ENCODE assay signal across 9 cellular contexts in genomic region chr3:30199096-30199734, GRCh38.
DNase-seq lines count a peak whose midpoint lies in the region; ATAC-seq, FAIRE-seq and TF ChIP-seq lines count a peak whose summit lies in the region.
"Had no signal": no experiment of that assay in that cellular context is flagged by ENCODE, and none has a peak within 500 bp of the region (broad histone marks: within the 10 kb centered on the region; RNA-seq: fewer than 3 reads in every experiment).

No MANE protein-coding gene starts in this region.

- no peaks in the 10 kb centered on the region for H3K27me3 ChIP-seq in OCI-LY1 (ENCODE audit: insufficient read depth, low read length)

- H2AFZ ChIP-seq in OCI-LY1 (ENCODE audit: low read length): no peak overlapping the region

- no peak overlapping the region for H3K4me3 ChIP-seq in OCI-LY1 (ENCODE audit: low read depth, low read length, poor library complexity, severe bottlenecking)

- no peaks in the 10 kb centered on the region for H3K9me3 ChIP-seq in OCI-LY1 (ENCODE audit: low read length)

- H4K20me1 ChIP-seq in OCI-LY1 (ENCODE audit: insufficient read depth, low read length): no peaks in the 10 kb centered on the region

- no peak overlapping the region for H3K27ac Mint-ChIP-seq in naive B cell
- H3K27ac Mint-ChIP-seq: dendritic cell treated with granulocyte-macrophage colony-stimulating factor and Interleukin-4, amounts not matched to agents 40 ng/mL and 50 ng/mL, for 4 days had no signal

- H3K4me1 ChIP-seq in OCI-LY1 (ENCODE audit: insufficient read depth, low read length, severe bottlenecking): peaks cover 7% of the 10 kb centered on the region

- H3K4me1 Mint-ChIP-seq in naive B cell: peaks cover 4 to 13% (median 12%) of the 10 kb centered on the region in 3 donors

- no peaks in the 10 kb centered on the region for H3K79me2 ChIP-seq in OCI-LY1 (ENCODE audit: insufficient read depth, low read length)

- no peaks in the 10 kb centered on the region for H3K9me2 ChIP-seq in OCI-LY1 (ENCODE audit: low read depth, low read length)

- H3K4me2 ChIP-seq in OCI-LY1 (ENCODE audit: low read length): no peak overlapping the region

- DNase-seq in G401 (ENCODE audit: low spot score) (peak; percentile 25), erythroblast (lab: John Stamatoyannopoulos, UW) (peak; percentile 45 to 74), naive B cell (peak; percentile 41), GM12891 (ENCODE audit: insufficient read length, low spot score) (no peak)
- peak; percentile 86 for DNase-seq in activated CD8-positive, alpha-beta memory T cell treated with anti-CD3 and anti-CD28 coated beads, Interleukin-2, amount 50 U/mL, for 48 hours
- peak; percentile 28 to 29 for DNase-seq in stimulated activated CD8-positive, alpha-beta memory T cell treated with anti-CD3 and anti-CD28 coated beads, Interleukin-7, amount 100 ng/mL, for 4 hours (ENCODE audit: low read depth in 2 of 2)

- TF ChIP-seq CTCF in OCI-LY1 (IDR thresholded peaks at IDR 0.05; ENCODE audit: low read length): peak; percentile 84

- H3K36me3 Mint-ChIP-seq in naive B cell: no peaks in the 10 kb centered on the region

- H3K4me3 Mint-ChIP-seq in naive B cell: no peak overlapping the region
- H3K4me3 Mint-ChIP-seq: dendritic cell treated with granulocyte-macrophage colony-stimulating factor and Interleukin-4, amounts not matched to agents 40 ng/mL and 50 ng/mL, for 4 days had no signal

- H3K9me3 Mint-ChIP-seq in naive B cell: no peaks in the 10 kb centered on the region
- H3K9me3 Mint-ChIP-seq: dendritic cell treated with granulocyte-macrophage colony-stimulating factor and Interleukin-4, amounts not matched to agents 40 ng/mL and 50 ng/mL, for 4 days had no signal

- H3F3A ChIP-seq in OCI-LY1 (ENCODE audit: insufficient read depth, low read length): no peaks in the 10 kb centered on the region

- FAIRE-seq in GM12891 (lab: Jason Lieb, UNC): no peak

- H3K27ac ChIP-seq in OCI-LY1 (ENCODE audit: low read depth, low read length, poor library complexity, severe bottlenecking): no peak overlapping the region

- in situ Hi-C loops in G401 (cut with HindIII; ENCODE audit: low sequenced_read_pairs): no loop called here

- no peaks in the 10 kb centered on the region for H3K36me3 ChIP-seq in OCI-LY1 (ENCODE audit: insufficient read depth, low read length)

- ATAC-seq in HG03045 (IDR thresholded peaks at IDR 0.05; ENCODE audit: unreplicated experiment) (peak; percentile 55), naive B cell (ENCODE audit: low read depth in 2 of 2) (peak in 1 of 2 donors; percentile 49)

- no peak for TF ChIP-seq POLR2A in erythroblast (IDR thresholded peaks at IDR 0.05; ENCODE audit: low read length)
- TF ChIP-seq POLR2A in GM12891 (IDR thresholded peaks at IDR 0.05; ENCODE audit: low read depth, low read length): no peak

- no peaks in the 10 kb centered on the region for H3K27me3 Mint-ChIP-seq in naive B cell
- H3K27me3 Mint-ChIP-seq: dendritic cell treated with granulocyte-macrophage colony-stimulating factor and Interleukin-4, amounts not matched to agents 40 ng/mL and 50 ng/mL, for 4 days had no signal

- no peak overlapping the region for H3K9ac ChIP-seq in OCI-LY1 (ENCODE audit: low read length)

TF ChIP-seq in GM12891, 5 proteins besides CTCF, POLR2A, EP300 and RAD21:
- TF ChIP-seq TAF1 (IDR thresholded peaks at IDR 0.05; ENCODE audit: low read depth, low read length): no peak
- TF ChIP-seq PAX5 (IDR thresholded peaks at IDR 0.05; ENCODE audit: insufficient read depth, low read length, severe bottlenecking): no peak
- no peak for TF ChIP-seq POLR2AphosphoS5 (IDR thresholded peaks at IDR 0.05; ENCODE audit: low read depth, low read length)
- no peak for TF ChIP-seq POU2F2 (IDR thresholded peaks at IDR 0.05; ENCODE audit: low read depth, low read length)
